ENCODE assay signal across 10 cellular contexts in genomic region chr3:37453393-37454391, GRCh38. TPM values are rescaled to one million over a fixed set of nuclear protein-coding genes. Genes with fewer than 3 reads are reported as not detected.
DNase-seq lines count a peak whose midpoint lies in the region; ATAC-seq and TF ChIP-seq lines count a peak whose summit lies in the region.
"Had no signal": no experiment of that assay in that cellular context is flagged by ENCODE, and none has a peak within 500 bp of the region (broad histone marks: within the 10 kb centered on the region; RNA-seq: fewer than 3 reads in every experiment).

No MANE protein-coding gene starts in this region.

- CTCF ChIA-PET in T-cell (lab: Charles Lee): interaction anchor here in 1 of 2 donors (0.6 kb wide), 1 partner anchor 241 kb away, joined by 3 read pairs; no protein-coding TSS in a partner anchor

- peaks cover 51% of the 10 kb centered on the region for H3K27me3 ChIP-seq in CD4-positive, CD25-positive, alpha-beta regulatory T cell (ENCODE audit: control insufficient read depth, insufficient read depth, low read length)
- H3K27me3 ChIP-seq in Peyer's patch: no peaks in the 10 kb centered on the region
- H3K27me3 ChIP-seq in ovary: no peaks in the 10 kb centered on the region

- WGBS in ovary, 3 donors: 14 to 31% (median 22%) methylated on average over 18 of the region's 18 CpGs

- peaks cover 4% of the 10 kb centered on the region for H3K36me3 Mint-ChIP-seq in CD4-positive, CD25-positive, alpha-beta regulatory T cell
- H3K36me3 Mint-ChIP-seq in T-cell: no peaks in the 10 kb centered on the region

- TF ChIP-seq POLR2A in Peyer's patch (IDR thresholded peaks at IDR 0.05): no peak
- TF ChIP-seq POLR2A in ovary (IDR thresholded peaks at IDR 0.05): no peak

- peaks cover 83% of the 10 kb centered on the region for H3K27me3 Mint-ChIP-seq in CD4-positive, CD25-positive, alpha-beta regulatory T cell
- H3K27me3 Mint-ChIP-seq in T-cell: peaks cover 71 to 80% of the 10 kb centered on the region in 2 donors

- DNase-seq in CD4-positive, CD25-positive, alpha-beta regulatory T cell: no peak
- DNase-seq in Peyer's patch (peak in 2 of 3 donors; percentile 64 to 65), Right ventricle myocardium superior (peak; percentile 86), ovary (peak; percentile 23 to 58 (median 39)), T-cell (no peak)
- no peak for DNase-seq in central memory CD4-positive, alpha-beta T cell
- DNase-seq in stimulated activated CD4-positive, alpha-beta T cell treated with anti-CD3 and anti-CD28 coated beads, Interleukin-4, amount 100 ng/mL, for 4 hours: no peak
- DNase-seq in effector CD4-positive, alpha-beta T cell: no peak
- DNase-seq: activated gamma-delta T cell treated with Interleukin-2 at 50 U/mL for 16 hours had no signal

- POLR2A ChIA-PET in T-cell (lab: Charles Lee): no interaction called here

- peak overlapping the region; percentile 4 to 33 (median 16) for H3K4me3 Mint-ChIP-seq in CD4-positive, CD25-positive, alpha-beta regulatory T cell
- peak overlapping the region in 1 of 3 donors; percentile 13 for H3K4me3 Mint-ChIP-seq in T-cell

- no peaks in the 10 kb centered on the region for H3K9me3 ChIP-seq in CD4-positive, CD25-positive, alpha-beta regulatory T cell (ENCODE audit: control insufficient read depth in 2 of 2, low read length in 2 of 2)
- H3K9me3 ChIP-seq in Peyer's patch (no peaks in the 10 kb centered on the region), ovary (no peaks in the 10 kb centered on the region)

- peaks cover 10% of the 10 kb centered on the region for H3K4me1 ChIP-seq in CD4-positive, CD25-positive, alpha-beta regulatory T cell (ENCODE audit: control insufficient read depth, insufficient read depth, low read length, poor library complexity, severe bottlenecking)
- peaks cover 0 to 54% (median 3%) of the 10 kb centered on the region in 4 donors for H3K4me1 ChIP-seq in Peyer's patch
- peaks cover 22% of the 10 kb centered on the region for H3K4me1 ChIP-seq in ovary (ENCODE audit: insufficient read depth)

- TF ChIP-seq CTCF in Peyer's patch (IDR thresholded peaks at IDR 0.05) (peak in 3 of 6 experiments; percentile 32 to 47 (median 46)), ovary (IDR thresholded peaks at IDR 0.05) (no peak)

- H3K9me3 Mint-ChIP-seq in CD4-positive, CD25-positive, alpha-beta regulatory T cell: peaks cover 0 to 5% (median 0%) of the 10 kb centered on the region in 7 donors
- H3K9me3 Mint-ChIP-seq in T-cell: no peaks in the 10 kb centered on the region

- peaks cover 0 to 15% (median 13%) of the 10 kb centered on the region in 4 donors for H3K4me1 Mint-ChIP-seq in CD4-positive, CD25-positive, alpha-beta regulatory T cell
- H3K4me1 Mint-ChIP-seq in T-cell: peaks cover 6 to 15% (median 13%) of the 10 kb centered on the region in 3 donors

- no peak overlapping the region for H3K27ac ChIP-seq in CD4-positive, CD25-positive, alpha-beta regulatory T cell (ENCODE audit: insufficient read depth, low read length, poor library complexity, severe bottlenecking)
- H3K27ac ChIP-seq in Peyer's patch (peak overlapping the region; percentile 27 to 89 (median 72)), ovary (no peak overlapping the region)
- H3K27ac ChIP-seq: KMS-11 had no signal

- ATAC-seq in CD4-positive, CD25-positive, alpha-beta regulatory T cell (ENCODE audit: low read depth in 2 of 2): no peak
- ATAC-seq in Right ventricle myocardium superior (ENCODE audit: poor library complexity): peak; percentile 70
- ATAC-seq in T-cell (replicated peaks in 1 of 4): no peak

- no peak for TF ChIP-seq EP300 in ovary (IDR thresholded peaks at IDR 0.05)

- no peak overlapping the region for H3K27ac Mint-ChIP-seq in CD4-positive, CD25-positive, alpha-beta regulatory T cell
- H3K27ac Mint-ChIP-seq in T-cell: no peak overlapping the region

- intact Hi-C loops in Right ventricle myocardium superior (cut with DNase I) (no loop called here), ovary (cut with DNase I) (no loop called here)

- no peak overlapping the region for H3K4me3 ChIP-seq in CD4-positive, CD25-positive, alpha-beta regulatory T cell (ENCODE audit: low read depth, low read length)
- H3K4me3 ChIP-seq in Peyer's patch: peak overlapping the region; percentile 40 to 76 (median 59)
- peak overlapping the region; percentile 50 for H3K4me3 ChIP-seq in ovary

- H3K36me3 ChIP-seq in CD4-positive, CD25-positive, alpha-beta regulatory T cell (ENCODE audit: control insufficient read depth, insufficient read depth, low read length): no peaks in the 10 kb centered on the region
- H3K36me3 ChIP-seq in Peyer's patch (no peaks in the 10 kb centered on the region), ovary (no peaks in the 10 kb centered on the region)

RNA-seq across cellular contexts. Expression of gene ITGA9, which starts 1.8 kb away (rescaled TPM):
- 1.4 TPM for total RNA-seq in CD4-positive, CD25-positive, alpha-beta regulatory T cell
- not detected for polyA plus RNA-seq in CD4-positive, CD25-positive, alpha-beta regulatory T cell
- 10 to 100 TPM in 3 of 4 donors, 1 to 10 TPM in 1; 6.0 to 88.3 (median 12.9) TPM for total RNA-seq in Peyer's patch
- total RNA-seq in Right ventricle myocardium superior: 50.3 TPM
- 10 to 100 TPM in 6 of 7 donors, 1 to 10 TPM in 1; 6.7 to 22.6 (median 15.5) TPM for total RNA-seq in ovary
- 10 to 100 TPM in 1 of 2 donors, 1 to 10 TPM in 1; 8.0 to 26.7 TPM for polyA plus RNA-seq in ovary
- under 1 TPM; 0.16 to 0.79 (median 0.47) TPM for total RNA-seq in T-cell

Comparison
In these comparisons a context has a peak if more than half of its experiments do, and no peak if none do; other contexts are left out.
1. DNase-seq: peak in Peyer's patch (2 of 3), Right ventricle myocardium superior (single experiment) and ovary (5 of 5); none in CD4-positive, CD25-positive, alpha-beta regulatory T cell (0 of 3), T-cell (0 of 34), central memory CD4-positive, alpha-beta T cell (single experiment), stimulated activated CD4-positive, alpha-beta T cell treated with anti-CD3 and anti-CD28 coated beads, Interleukin-4, amount 100 ng/mL, for 4 hours (0 of 2) and effector CD4-positive, alpha-beta T cell (single experiment).
2. H3K27ac ChIP-seq: peak in Peyer's patch (4 of 4); none in CD4-positive, CD25-positive, alpha-beta regulatory T cell (single experiment) and ovary (0 of 2).